14 cellular contexts compared by ENCODE assay signal in genomic region chr5:131534995-131535394, GRCh38.
DNase-seq lines count a peak whose midpoint lies in the region; ATAC-seq and TF ChIP-seq lines count a peak whose summit lies in the region.
"Had no signal": no experiment of that assay in that cellular context is flagged by ENCODE, and none has a peak within 500 bp of the region (broad histone marks: within the 10 kb centered on the region; RNA-seq: fewer than 3 reads in every experiment).

No MANE protein-coding gene starts in this region.

- H3K36me3 ChIP-seq in smooth muscle cell (ENCODE audit: low read depth) (no peaks in the 10 kb centered on the region), stomach (peaks cover 0 to 9% (median 0%) of the 10 kb centered on the region in 4 donors)
- H3K36me3 ChIP-seq: thyroid gland had no signal

- TF ChIP-seq CTCF in smooth muscle cell (IDR thresholded peaks at IDR 0.05; ENCODE audit: borderline replicate concordance, insufficient read depth, poor library complexity, severe bottlenecking) (no peak), stomach (IDR thresholded peaks at IDR 0.05) (no peak)

- no peak for ATAC-seq in activated naive CD4-positive, alpha-beta T cell treated with anti-CD3 and anti-CD28 coated beads, Interleukin-2, amount 50 U/mL, for 72 hours
- ATAC-seq in GM18502 (IDR thresholded peaks at IDR 0.05; ENCODE audit: poor library complexity, unreplicated experiment), result no peak
- ATAC-seq: heart left ventricle had no signal

- H3K9me3 Mint-ChIP-seq in activated naive CD4-positive, alpha-beta T cell treated with anti-CD3 and anti-CD28 coated beads, Interleukin-2, amount 50 U/mL, for 72 hours, result no peaks in the 10 kb centered on the region
- H3K9me3 Mint-ChIP-seq: T-helper 2 cell treated with Interferon-gamma antibody and Interleukin-4, amounts not matched to agents 5 μg/mL and 100 μg/mL, for 36 hours had no signal

- no peak for TF ChIP-seq POLR2A in stomach (IDR thresholded peaks at IDR 0.05)

- H3K27me3 ChIP-seq in smooth muscle cell (ENCODE audit: low read depth), result no peaks in the 10 kb centered on the region
- H3K27me3 ChIP-seq in stomach, result no peaks in the 10 kb centered on the region
- H3K27me3 ChIP-seq: heart left ventricle, thyroid gland had no signal

- no peaks in the 10 kb centered on the region for H3K79me2 ChIP-seq in smooth muscle cell (ENCODE audit: low read depth)

- H3K4me2 ChIP-seq in smooth muscle cell, result no peak overlapping the region

- whole genome bisulfite sequencing in smooth muscle cell (ENCODE audit: low lambda C conversion rate), result 92% methylated on average over 2 of the region's 2 CpGs
- WGBS in stomach, 5 donors, result 48 to 72% (median 63%) methylated on average over 2 of the region's 2 CpGs

- H3K27ac ChIP-seq in temporal lobe (ENCODE audit: low read depth, low read length), result peak overlapping the region; percentile 44
- H3K27ac ChIP-seq in smooth muscle cell (ENCODE audit: low read depth), result no peak overlapping the region
- H3K27ac ChIP-seq in stomach, result no peak overlapping the region
- H3K27ac ChIP-seq: heart left ventricle, RWPE1, thyroid gland had no signal

- H3F3A ChIP-seq in smooth muscle cell (ENCODE audit: low read depth), result no peaks in the 10 kb centered on the region

- no peaks in the 10 kb centered on the region for H4K20me1 ChIP-seq in smooth muscle cell (ENCODE audit: low read depth)

- H3K9ac ChIP-seq in smooth muscle cell (ENCODE audit: low read depth), result no peak overlapping the region

- H3K4me3 ChIP-seq in smooth muscle cell (no peak overlapping the region), stomach (no peak overlapping the region)
- H3K4me3 ChIP-seq: heart left ventricle, thyroid gland had no signal

- intact Hi-C loops in stomach (cut with DNase I; ENCODE audit: low total_unique reads), result no loop called here

- no peak overlapping the region for H2AFZ ChIP-seq in smooth muscle cell (ENCODE audit: low read depth)

- DNase-seq in activated naive CD4-positive, alpha-beta T cell treated with anti-CD3 and anti-CD28 coated beads, Interleukin-2, amount 50 U/mL, for 72 hours (ENCODE audit: low spot score in 2 of 2), result no peak
- no peak for DNase-seq in activated naive CD4-positive, alpha-beta T cell (lab: John Stamatoyannopoulos, UW)
- DNase-seq in NCI-H2171 (lab: John Stamatoyannopoulos, UW) (peak; percentile 42), cerebellum (ENCODE audit: low spot score) (peak; percentile 29), smooth muscle cell (lab: John Stamatoyannopoulos, UW; ENCODE audit: unreplicated experiment) (no peak), stomach (no peak)
- DNase-seq: DND-41, heart left ventricle, NCI-H1092, thyroid gland had no signal

- H3K36me3 Mint-ChIP-seq in activated naive CD4-positive, alpha-beta T cell treated with anti-CD3 and anti-CD28 coated beads, Interleukin-2, amount 50 U/mL, for 72 hours, result peaks cover 0 to 10% of the 10 kb centered on the region in 2 donors

- H3K9me3 ChIP-seq in smooth muscle cell (replicated peaks; ENCODE audit: low read depth), result no peaks in the 10 kb centered on the region
- H3K9me3 ChIP-seq in stomach, result no peaks in the 10 kb centered on the region
- H3K9me3 ChIP-seq: heart left ventricle, thyroid gland had no signal

- H3K4me1 ChIP-seq in smooth muscle cell (ENCODE audit: low read depth) (no peaks in the 10 kb centered on the region), stomach (peaks cover 0 to 33% (median 14%) of the 10 kb centered on the region in 4 donors)

- peak overlapping the region; percentile 49 to 81 for H3K27ac Mint-ChIP-seq in activated naive CD4-positive, alpha-beta T cell treated with anti-CD3 and anti-CD28 coated beads, Interleukin-2, amount 50 U/mL, for 72 hours
- H3K27ac Mint-ChIP-seq: T-helper 2 cell treated with Interferon-gamma antibody and Interleukin-4, amounts not matched to agents 5 μg/mL and 100 μg/mL, for 36 hours had no signal

- TF ChIP-seq EP300 in stomach (IDR thresholded peaks at IDR 0.05), result no peak

Comparison
In these comparisons a context has a peak if more than half of its experiments do, and no peak if none do; other contexts are left out.
1. DNase-seq: peak in NCI-H2171 (single experiment) and cerebellum (single experiment); none in activated naive CD4-positive, alpha-beta T cell treated with anti-CD3 and anti-CD28 coated beads, Interleukin-2, amount 50 U/mL, for 72 hours (0 of 2), activated naive CD4-positive, alpha-beta T cell (0 of 4), smooth muscle cell (single experiment) and stomach (single experiment).